ENCODE assay signal across 27 cellular contexts in the genomic region with DNA sequence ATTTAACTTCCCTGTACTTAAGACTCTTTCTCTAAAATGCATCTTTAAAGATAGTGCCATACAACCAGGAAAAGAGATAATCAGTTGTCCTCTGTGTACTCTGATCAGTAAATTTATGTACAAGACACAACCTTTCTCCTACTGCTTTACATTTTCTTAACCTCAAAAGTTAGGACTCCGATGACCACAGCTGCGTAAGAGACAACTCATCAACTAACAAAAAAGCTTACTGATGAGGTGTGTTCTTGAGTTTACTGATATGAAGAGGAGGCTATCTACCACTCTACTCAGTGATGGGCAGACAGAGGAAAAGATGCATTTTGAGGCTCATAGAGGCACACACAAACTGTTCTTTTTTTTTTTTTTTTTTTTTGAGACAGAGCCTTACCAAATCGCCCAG.
"Had no signal": no experiment of that assay in that cellular context is flagged by ENCODE, and none has a peak within 500 bp of the region (broad histone marks: within the 10 kb centered on the region; RNA-seq: fewer than 3 reads in every experiment).

No MANE protein-coding gene starts in this region.

- H3K4me3 ChIP-seq: adrenal gland, ascending aorta, body of pancreas had no signal

- H3K27ac ChIP-seq: adrenal gland, ascending aorta, body of pancreas, VCaP had no signal

- DNase-seq: activated CD4-positive, alpha-beta memory T cell treated with anti-CD3 and anti-CD28 coated beads for 36 hours; activated CD4-positive, alpha-beta T cell treated with anti-CD3 and anti-CD28 coated beads, Interleukin-2, amount 10 ng/mL, durations not matched to agents 7 days and 5 days; activated CD4-positive, CD25-positive, alpha-beta regulatory T cell; activated CD8-positive, alpha-beta memory T cell treated with anti-CD3 and anti-CD28 coated beads for 24 hours; activated naive CD4-positive, alpha-beta T cell treated with anti-CD3 and anti-CD28 coated beads, Interleukin-2, amount 50 U/mL, for 16 hours; activated naive CD8-positive, alpha-beta T cell treated with anti-CD3 and anti-CD28 coated beads, Interleukin-2, amount 10 ng/mL, durations not matched to agents 7 days and 5 days; activated T-cell treated with anti-CD3 and anti-CD28 coated beads, Interleukin-2, amount 50 U/mL, for 48 hours; adrenal gland; body of pancreas; central memory CD4-positive, alpha-beta T cell; Karpas-422; MM.1S; NCI-H1105 treated with DMSO at 0.1 percent for 48 hours; NCI-H146; NCI-H187 treated with DMSO at 0.1 percent for 48 hours; NCI-H2171; NCI-H2227 treated with DMSO at 0.1 percent for 48 hours; NCI-H526; NCI-H82; OCI-M1; RPMI8226; SK-N-SH; T-helper 1 cell had no signal

- ATAC-seq: body of pancreas, Panc1, Right ventricle myocardium inferior had no signal

- H3K9me3 ChIP-seq: adrenal gland, ascending aorta, body of pancreas, SK-N-SH had no signal

- H3K27me3 ChIP-seq: adrenal gland, ascending aorta, body of pancreas had no signal

- H3K4me2 ChIP-seq: SK-N-SH had no signal

- H3K9ac ChIP-seq: SK-N-SH had no signal

- H3K9me2 ChIP-seq: SK-N-SH had no signal

- H3K4me1 ChIP-seq: ascending aorta, body of pancreas had no signal

- H3K36me3 ChIP-seq: adrenal gland, ascending aorta had no signal
